19 cellular contexts compared by ENCODE assay signal in the genomic region with DNA sequence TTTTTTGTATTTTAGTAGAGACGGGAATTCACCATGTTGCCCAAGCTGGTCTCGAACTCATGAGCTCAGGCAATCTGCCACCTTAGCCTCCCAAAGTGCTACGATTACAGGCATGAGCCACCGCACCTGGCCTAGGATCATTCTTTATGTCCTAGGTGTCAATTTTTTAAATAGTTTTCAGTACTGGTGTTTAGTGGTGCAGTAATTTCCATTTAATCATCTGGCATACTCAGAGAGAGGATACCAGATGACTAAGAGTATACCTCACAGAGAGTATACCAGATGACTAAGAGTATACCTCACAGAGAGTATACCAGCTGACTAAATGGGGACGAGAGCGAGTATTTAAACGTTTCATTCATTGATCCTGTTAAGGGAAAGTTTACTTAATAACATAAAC. TPM values are rescaled to one million over a fixed set of nuclear protein-coding genes. Genes with fewer than 3 reads are reported as not detected.
DNase-seq lines count a peak whose midpoint lies in the region; ATAC-seq and TF ChIP-seq lines count a peak whose summit lies in the region.
"Had no signal": no experiment of that assay in that cellular context is flagged by ENCODE, and none has a peak within 500 bp of the region (broad histone marks: within the 10 kb centered on the region; RNA-seq: fewer than 3 reads in every experiment).

No MANE protein-coding gene starts in this region.

- CTCF ChIA-PET in activated CD4-positive, alpha-beta T cell treated with anti-CD3 and anti-CD28 coated beads for 36 hours (lab: Charles Lee): interaction anchor here (1.0 to 1.1 kb wide), 2 partner anchors 10 to 39 kb away, joined by 3 to 4 read pairs; no protein-coding TSS in a partner anchor

- no peak overlapping the region for H3K4me3 Mint-ChIP-seq in activated CD4-positive, alpha-beta T cell treated with anti-CD3 and anti-CD28 coated beads for 36 hours
- H3K4me3 Mint-ChIP-seq: CD8-positive, alpha-beta T cell; immature natural killer cell; natural killer cell; T-helper 1 cell treated with Interleukin-12 subunit alpha and Interleukin-12 subunit beta and Interleukin-4 antibody, amounts not matched to agents 30 μg/mL and 1 μg/mL, for 36 hours had no signal

- no peak overlapping the region for H3K4me3 ChIP-seq in RWPE2 (ENCODE audit: severe bottlenecking)
- H3K4me3 ChIP-seq in fibroblast of mammary gland (ENCODE audit: control insufficient read depth, low read depth, low read length): no peak overlapping the region
- H3K4me3 ChIP-seq: colonic mucosa had no signal

- peaks cover 9% of the 10 kb centered on the region for H3K36me3 Mint-ChIP-seq in activated CD4-positive, alpha-beta T cell treated with anti-CD3 and anti-CD28 coated beads for 36 hours (ENCODE audit: low read depth)
- H3K36me3 Mint-ChIP-seq: natural killer cell had no signal

- POLR2A ChIA-PET in activated CD4-positive, alpha-beta T cell treated with anti-CD3 and anti-CD28 coated beads for 36 hours (lab: Charles Lee): no interaction called here

- peak; percentile 74 for ATAC-seq in activated CD4-positive, alpha-beta T cell treated with anti-CD3 and anti-CD28 coated beads for 36 hours
- peak; percentile 79 for ATAC-seq in RWPE2 (ENCODE audit: low read depth)
- ATAC-seq: CD8-positive, alpha-beta T cell; natural killer cell had no signal

- H3K4me1 Mint-ChIP-seq in activated CD4-positive, alpha-beta T cell treated with anti-CD3 and anti-CD28 coated beads for 36 hours: peaks cover 44% of the 10 kb centered on the region
- H3K4me1 Mint-ChIP-seq: immature natural killer cell, natural killer cell had no signal

- TF ChIP-seq CTCF in RWPE2 (IDR thresholded peaks at IDR 0.05; ENCODE audit: poor library complexity, severe bottlenecking): no peak
- no peak for TF ChIP-seq CTCF in fibroblast of mammary gland (conservative IDR thresholded peaks at IDR 0.05; ENCODE audit: control insufficient read depth, insufficient read depth, low read depth, low read length)
- no peak for TF ChIP-seq CTCF in GM20000 (IDR thresholded peaks at IDR 0.05; ENCODE audit: extremely low read depth, missing control alignments)

- H3K9me3 Mint-ChIP-seq in activated CD4-positive, alpha-beta T cell treated with anti-CD3 and anti-CD28 coated beads for 36 hours (ENCODE audit: low read depth): no peaks in the 10 kb centered on the region
- H3K9me3 Mint-ChIP-seq: CD8-positive, alpha-beta T cell; immature natural killer cell; natural killer cell; T-helper 1 cell treated with Interleukin-12 subunit alpha and Interleukin-12 subunit beta and Interleukin-4 antibody, amounts not matched to agents 30 μg/mL and 1 μg/mL, for 36 hours had no signal

- no peak overlapping the region for H3K27ac Mint-ChIP-seq in activated CD4-positive, alpha-beta T cell treated with anti-CD3 and anti-CD28 coated beads for 36 hours
- H3K27ac Mint-ChIP-seq: CD8-positive, alpha-beta T cell; immature natural killer cell; natural killer cell; T-helper 1 cell treated with Interleukin-12 subunit alpha and Interleukin-12 subunit beta and Interleukin-4 antibody, amounts not matched to agents 30 μg/mL and 1 μg/mL, for 36 hours had no signal

- peak; percentile 54 for DNase-seq in activated CD4-positive, alpha-beta T cell treated with anti-CD3 and anti-CD28 coated beads for 36 hours
- no peak for DNase-seq in activated CD4-positive, alpha-beta T cell treated with anti-CD3 and anti-CD28 coated beads, Interleukin-2, amount 50 U/mL, for 1 hour
- DNase-seq in ELR (ENCODE audit: low read depth) (peak; percentile 80), RWPE2 (ENCODE audit: low spot score) (no peak), fibroblast of mammary gland (ENCODE audit: low read depth) (peak; percentile 60), mesenteric fat pad (ENCODE audit: low spot score) (no peak), NCI-H1694 treated with DMSO at 0.1 percent for 48 hours (lab: John Stamatoyannopoulos, UW) (no peak), GM20000 (ENCODE audit: low spot score) (no peak)
- DNase-seq: 8988T; CD8-positive, alpha-beta T cell; colonic mucosa; glutamatergic neuron; immature natural killer cell; natural killer cell; NCI-H2171 treated with DMSO at 0.1 percent for 48 hours; Right ventricle myocardium superior; stimulated activated CD4-positive, alpha-beta T cell treated with anti-CD3 and anti-CD28 coated beads, Interleukin-12 subunit alpha, Interleukin-12 subunit beta, amount 100 ng/mL, for 4 hours had no signal

- no peaks in the 10 kb centered on the region for H3K9me3 ChIP-seq in RWPE2 (ENCODE audit: severe bottlenecking)
- H3K9me3 ChIP-seq: colonic mucosa had no signal

- intact Hi-C loops in activated CD4-positive, alpha-beta T cell treated with anti-CD3 and anti-CD28 coated beads for 36 hours (cut with DNase I, micrococcal nuclease): loop anchor here in 1 of 2 experiments (1.0 to 10.0 kb wide), 7 partner anchors 23 to 251 kb away; partner anchors contain the start of gene RABGEF1

- H3K27me3 ChIP-seq in RWPE2 (ENCODE audit: insufficient read depth, poor library complexity, severe bottlenecking): no peaks in the 10 kb centered on the region
- H3K27me3 ChIP-seq: colonic mucosa had no signal

- H3K27me3 Mint-ChIP-seq in activated CD4-positive, alpha-beta T cell treated with anti-CD3 and anti-CD28 coated beads for 36 hours: no peaks in the 10 kb centered on the region

- H3K27ac ChIP-seq in RWPE2 (ENCODE audit: poor library complexity, severe bottlenecking): no peak overlapping the region
- H3K27ac ChIP-seq: colonic mucosa, KMS-11 had no signal

- peaks cover 8% of the 10 kb centered on the region; the same call in 1 of the 2 replicates for H3K36me3 ChIP-seq in RWPE2 (ENCODE audit: low read depth)
- H3K36me3 ChIP-seq: colonic mucosa had no signal

- peaks cover 6% of the 10 kb centered on the region for H3K4me1 ChIP-seq in RWPE2 (ENCODE audit: insufficient read depth, poor library complexity, severe bottlenecking)
- H3K4me1 ChIP-seq: colonic mucosa had no signal

RNA-seq across cellular contexts. Expression of gene TMEM248, which starts 37.3 kb away (rescaled TPM):
- total RNA-seq in activated CD4-positive, alpha-beta T cell treated with anti-CD3 and anti-CD28 coated beads for 36 hours: 10 to 100 TPM; 70.5 to 85.8 TPM
- total RNA-seq in mesenteric fat pad: 84.8 TPM

Comparison
In these comparisons a context has a peak if more than half of its experiments do, and no peak if none do; other contexts are left out.
1. DNase-seq: peak in activated CD4-positive, alpha-beta T cell treated with anti-CD3 and anti-CD28 coated beads for 36 hours (single experiment), ELR (single experiment) and fibroblast of mammary gland (single experiment); none in activated CD4-positive, alpha-beta T cell treated with anti-CD3 and anti-CD28 coated beads, Interleukin-2, amount 50 U/mL, for 1 hour (single experiment), RWPE2 (single experiment), mesenteric fat pad (single experiment), NCI-H1694 treated with DMSO at 0.1 percent for 48 hours (single experiment) and GM20000 (single experiment).